10 cellular contexts compared by ENCODE assay signal in the genomic region with DNA sequence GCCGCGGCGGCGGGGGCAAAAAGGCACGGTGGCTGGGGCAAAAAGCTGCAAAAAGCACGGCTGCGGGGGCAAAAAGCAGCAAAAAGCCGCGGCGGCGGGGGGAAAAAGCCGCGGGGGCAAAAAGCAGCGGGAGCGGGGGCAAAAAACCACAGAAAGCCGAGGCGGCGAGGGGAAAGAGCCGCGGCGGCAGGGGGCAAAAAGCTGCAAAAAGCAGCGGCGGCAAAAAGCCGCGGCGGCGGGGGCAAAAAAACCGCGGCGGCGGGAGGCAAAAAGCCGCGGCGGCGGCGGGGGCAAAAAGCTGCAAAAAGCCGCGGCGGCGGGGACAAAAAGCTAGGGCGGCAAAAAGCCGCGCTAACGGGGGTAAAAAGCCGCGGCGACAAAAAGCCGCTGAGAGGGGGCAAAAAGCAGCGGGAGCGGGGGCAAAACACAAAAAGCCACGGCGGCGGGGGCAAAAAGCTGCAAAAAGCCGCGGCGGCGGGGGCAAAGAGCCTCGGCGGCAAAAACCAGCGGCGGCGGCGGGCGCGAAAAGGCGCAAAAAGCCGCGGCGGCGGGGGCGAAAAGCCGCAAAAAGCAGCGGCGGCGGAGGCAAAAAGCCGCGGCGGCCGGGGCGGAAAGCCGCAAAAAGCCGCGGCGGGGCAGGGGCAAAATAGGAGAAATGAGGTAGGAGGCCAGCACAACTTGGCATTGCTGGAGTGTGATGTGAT.
DNase-seq lines count a peak whose midpoint lies in the region; ATAC-seq and TF ChIP-seq lines count a peak whose summit lies in the region.
"Had no signal": no experiment of that assay in that cellular context is flagged by ENCODE, and none has a peak within 500 bp of the region (broad histone marks: within the 10 kb centered on the region; RNA-seq: fewer than 3 reads in every experiment).

No MANE protein-coding gene starts in this region.

- no peak overlapping the region for H3K27ac Mint-ChIP-seq in immature natural killer cell
- H3K27ac Mint-ChIP-seq: CD4-positive, CD25-positive, alpha-beta regulatory T cell had no signal

- ATAC-seq in GM21825 (IDR thresholded peaks at IDR 0.05; ENCODE audit: unreplicated experiment) = no peak

- no peak overlapping the region for H3K4me3 Mint-ChIP-seq in immature natural killer cell

- H3K4me3 ChIP-seq in foreskin fibroblast (ENCODE audit: low read depth in 1 of 2, low read length in 2 of 2) = peak overlapping the region; percentile 33 to 40
- H3K4me3 ChIP-seq in skeletal muscle cell (ENCODE audit: low read depth, low read length) = peak overlapping the region; percentile 54

- peaks cover 0 to 5% (median 4%) of the 10 kb centered on the region in 3 donors for H3K36me3 Mint-ChIP-seq in immature natural killer cell
- H3K36me3 Mint-ChIP-seq: CD4-positive, CD25-positive, alpha-beta regulatory T cell had no signal

- no peak for TF ChIP-seq CTCF in foreskin fibroblast (IDR thresholded peaks at IDR 0.05; ENCODE audit: low read depth, low read length)

- H3K27me3 Mint-ChIP-seq in immature natural killer cell (ENCODE audit: low read depth in 3 of 3) = peaks cover 8 to 11% (median 10%) of the 10 kb centered on the region in 3 donors

- peaks cover 5 to 22% (median 14%) of the 10 kb centered on the region in 6 donors for H3K9me3 Mint-ChIP-seq in immature natural killer cell

- no peaks in the 10 kb centered on the region for H3K4me1 Mint-ChIP-seq in immature natural killer cell

- peak; percentile 32 for DNase-seq in NCI-H2227 (lab: John Stamatoyannopoulos, UW; ENCODE audit: unreplicated experiment)
- no peak for DNase-seq in NCI-H2227 treated with DMSO at 0.1 percent for 48 hours (lab: John Stamatoyannopoulos, UW)
- DNase-seq in NCI-H69 (lab: John Stamatoyannopoulos, UW) = peak; percentile 49
- peak in 1 of 2 donors; percentile 5 for DNase-seq in foreskin fibroblast
- no peak for DNase-seq in skeletal muscle cell (ENCODE audit: low read depth)
- no peak for DNase-seq in immature natural killer cell
- DNase-seq in LoVo (ENCODE audit: low spot score) = no peak
- DNase-seq: activated gamma-delta T cell treated with Interleukin-2 at 50 U/mL for 16 hours had no signal

Comparison
In these comparisons a context has a peak if more than half of its experiments do, and no peak if none do; other contexts are left out.
1. DNase-seq: peak in NCI-H2227 (single experiment) and NCI-H69 (single experiment); none in NCI-H2227 treated with DMSO at 0.1 percent for 48 hours (single experiment), skeletal muscle cell (single experiment), immature natural killer cell (0 of 3) and LoVo (single experiment).